ENCODE assay signal across 8 cellular contexts in the genomic region with DNA sequence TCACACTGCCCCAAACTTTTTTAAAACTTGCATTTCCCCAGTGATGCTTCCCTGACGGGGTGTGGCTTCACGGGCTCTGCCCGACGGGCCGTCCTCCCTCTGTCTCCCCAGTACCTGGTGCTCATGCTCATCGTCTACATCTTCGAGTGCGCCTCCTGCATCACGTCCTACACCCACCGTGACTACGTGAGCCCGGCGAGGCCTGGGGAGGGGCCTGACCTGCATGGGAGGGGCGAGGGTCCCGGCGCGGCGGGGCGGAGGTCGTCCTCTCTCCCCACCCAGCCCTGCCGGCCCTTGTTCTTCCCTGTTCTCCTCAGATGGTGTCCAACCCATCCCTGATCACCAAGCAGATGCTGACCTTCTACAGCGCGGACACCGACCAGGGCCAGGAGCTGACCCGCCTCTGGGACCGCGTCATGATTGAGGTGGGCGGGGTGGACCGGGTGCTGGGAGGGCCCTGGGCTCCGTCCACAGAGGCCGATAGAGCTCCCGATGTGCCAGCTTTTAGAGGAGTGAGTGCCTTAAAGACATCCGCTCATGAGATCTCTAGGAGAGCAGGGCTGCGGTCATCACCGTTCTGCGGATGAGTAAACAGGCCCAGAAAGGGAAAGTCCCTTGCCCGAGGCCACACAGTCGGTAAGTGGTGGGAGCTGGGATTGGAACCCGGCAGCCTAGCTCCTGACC. TPM values are rescaled to one million over a fixed set of nuclear protein-coding genes. Genes with fewer than 3 reads are reported as not detected.
DNase-seq lines count a peak whose midpoint lies in the region; ATAC-seq and TF ChIP-seq lines count a peak whose summit lies in the region.

No MANE protein-coding gene starts in this region.

- peaks cover 7% of the 10 kb centered on the region for H3K4me1 Mint-ChIP-seq in CD8-positive, alpha-beta T cell (ENCODE audit: low read depth)
- H3K4me1 Mint-ChIP-seq in activated CD8-positive, alpha-beta T cell treated with anti-CD3 and anti-CD28 coated beads, Interleukin-2, amount 10 ng/mL, durations not matched to agents 7 days and 5 days (ENCODE audit: low read depth), result peaks cover 7% of the 10 kb centered on the region
- no peaks in the 10 kb centered on the region for H3K4me1 Mint-ChIP-seq in nephron

- WGBS in aorta, 2 donors, result 6% methylated on average over 39 of the region's 39 CpGs

- H3K4me3 ChIP-seq in CD8-positive, alpha-beta T cell (ENCODE audit: low read depth, low read length), result peak overlapping the region; percentile 53
- H3K4me3 ChIP-seq in Jurkat, Clone E6-1 (ENCODE audit: low read length), result peak overlapping the region; percentile 23
- H3K4me3 ChIP-seq in epithelial cell of proximal tubule (ENCODE audit: low read depth, low read length) (peak overlapping the region; percentile 3), aorta (ENCODE audit: low read length in 2 of 2) (no peak overlapping the region)

- intact Hi-C loops in CD8-positive, alpha-beta T cell (cut with DNase I, micrococcal nuclease), result no loop called here
- intact Hi-C loops in aorta (cut with DNase I), result no loop called here

- no peaks in the 10 kb centered on the region for H3K36me3 Mint-ChIP-seq in CD8-positive, alpha-beta T cell
- H3K36me3 Mint-ChIP-seq in activated CD8-positive, alpha-beta T cell treated with anti-CD3 and anti-CD28 coated beads, Interleukin-2, amount 10 ng/mL, durations not matched to agents 7 days and 5 days (ENCODE audit: low read depth), result no peaks in the 10 kb centered on the region
- no peaks in the 10 kb centered on the region for H3K36me3 Mint-ChIP-seq in nephron (ENCODE audit: low read depth)

- POLR2A ChIA-PET in CD8-positive, alpha-beta T cell (lab: Charles Lee), result no interaction called here
- POLR2A ChIA-PET in activated CD8-positive, alpha-beta T cell treated with anti-CD3 and anti-CD28 coated beads, Interleukin-2, amount 10 ng/mL, durations not matched to agents 7 days and 5 days (lab: Charles Lee), result interaction anchor here (0.6 to 1.1 kb wide), 3 partner anchors 20 to 172 kb away, joined by 3 to 5 read pairs (median 5); a partner anchor contains a TSS

- H3K27ac ChIP-seq in CD8-positive, alpha-beta T cell (ENCODE audit: low read depth, low read length), result no peak overlapping the region
- no peak overlapping the region for H3K27ac ChIP-seq in aorta (ENCODE audit: low read depth in 1 of 2, low read length in 2 of 2)

- H3K27me3 ChIP-seq in CD8-positive, alpha-beta T cell (ENCODE audit: insufficient read depth, low read length), result no peaks in the 10 kb centered on the region
- no peaks in the 10 kb centered on the region for H3K27me3 ChIP-seq in aorta (ENCODE audit: control insufficient read depth in 1 of 2, insufficient read depth in 2 of 2, low read length in 1 of 2)

- H3K27ac Mint-ChIP-seq in CD8-positive, alpha-beta T cell, result no peak overlapping the region
- H3K27ac Mint-ChIP-seq in activated CD8-positive, alpha-beta T cell treated with anti-CD3 and anti-CD28 coated beads, Interleukin-2, amount 10 ng/mL, durations not matched to agents 7 days and 5 days, result peak overlapping the region; percentile 60
- no peak overlapping the region for H3K27ac Mint-ChIP-seq in nephron

- H3K9me3 Mint-ChIP-seq in CD8-positive, alpha-beta T cell, result no peaks in the 10 kb centered on the region
- H3K9me3 Mint-ChIP-seq in activated CD8-positive, alpha-beta T cell treated with anti-CD3 and anti-CD28 coated beads, Interleukin-2, amount 10 ng/mL, durations not matched to agents 7 days and 5 days (ENCODE audit: insufficient read depth), result no peaks in the 10 kb centered on the region
- no peaks in the 10 kb centered on the region for H3K9me3 Mint-ChIP-seq in nephron

- peaks cover 8% of the 10 kb centered on the region for H3K4me1 ChIP-seq in CD8-positive, alpha-beta T cell (ENCODE audit: insufficient read depth, low read length)
- no peaks in the 10 kb centered on the region for H3K4me1 ChIP-seq in aorta (ENCODE audit: control insufficient read depth in 1 of 2, insufficient read depth in 2 of 2, low read length in 2 of 2)

- peak in 6 of 7 experiments; percentile 4 to 58 (median 30) for DNase-seq in CD8-positive, alpha-beta T cell
- no peak for DNase-seq in Jurkat, Clone E6-1 (ENCODE audit: low read depth, low spot score)
- DNase-seq in activated CD8-positive, alpha-beta T cell treated with anti-CD3 and anti-CD28 coated beads, Interleukin-2, amount 10 ng/mL, durations not matched to agents 7 days and 5 days, result peak; percentile 66
- DNase-seq in epithelial cell of proximal tubule (ENCODE audit: low read depth), result peak; percentile 23
- DNase-seq in aorta, result peak; percentile 62 to 81
- no peak for DNase-seq in UCSD-AML1 (lab: John Stamatoyannopoulos, UW; ENCODE audit: unreplicated experiment)

- ATAC-seq in CD8-positive, alpha-beta T cell, result peak; percentile 77
- peak; percentile 83 for ATAC-seq in activated CD8-positive, alpha-beta T cell treated with anti-CD3 and anti-CD28 coated beads, Interleukin-2, amount 10 ng/mL, durations not matched to agents 7 days and 5 days
- no peak for ATAC-seq in aorta (ENCODE audit: low FRiP score)
- ATAC-seq in GM18909 (IDR thresholded peaks at IDR 0.05; ENCODE audit: poor library complexity, unreplicated experiment), result no peak

- no peak for TF ChIP-seq CTCF in CD8-positive, alpha-beta T cell (IDR thresholded peaks at IDR 0.05)
- no peak for TF ChIP-seq CTCF in epithelial cell of proximal tubule (conservative IDR thresholded peaks at IDR 0.05; ENCODE audit: low read depth, low read length)
- no peak for TF ChIP-seq CTCF in nephron (IDR thresholded peaks at IDR 0.05; ENCODE audit: unreplicated experiment in 3 of 3)

- H3K27me3 Mint-ChIP-seq in CD8-positive, alpha-beta T cell (ENCODE audit: low read depth), result peaks cover 36% of the 10 kb centered on the region
- H3K27me3 Mint-ChIP-seq in activated CD8-positive, alpha-beta T cell treated with anti-CD3 and anti-CD28 coated beads, Interleukin-2, amount 10 ng/mL, durations not matched to agents 7 days and 5 days (ENCODE audit: low read depth), result peaks cover 27% of the 10 kb centered on the region
- peaks cover 73% of the 10 kb centered on the region for H3K27me3 Mint-ChIP-seq in nephron (ENCODE audit: low read depth)

- no peaks in the 10 kb centered on the region for H3K36me3 ChIP-seq in CD8-positive, alpha-beta T cell (ENCODE audit: insufficient read depth, low read length)
- no peaks in the 10 kb centered on the region for H3K36me3 ChIP-seq in aorta (ENCODE audit: control insufficient read depth in 1 of 2, insufficient read depth in 2 of 2, low read length in 1 of 2)

- no peaks in the 10 kb centered on the region for H3K9me3 ChIP-seq in CD8-positive, alpha-beta T cell (ENCODE audit: low read length)
- no peaks in the 10 kb centered on the region for H3K9me3 ChIP-seq in aorta (ENCODE audit: control insufficient read depth, low read length)

- CTCF ChIA-PET in CD8-positive, alpha-beta T cell (lab: Charles Lee), result interaction anchor here (1.3 kb wide), 1 partner anchor 27 kb away, joined by 3 read pairs; no protein-coding TSS in a partner anchor
- CTCF ChIA-PET in activated CD8-positive, alpha-beta T cell treated with anti-CD3 and anti-CD28 coated beads, Interleukin-2, amount 10 ng/mL, durations not matched to agents 7 days and 5 days (lab: Charles Lee), result interaction anchor here (0.9 to 1.3 kb wide), 4 partner anchors 19 to 125 kb away, joined by 3 to 7 read pairs (median 6); a partner anchor contains a TSS

- peak overlapping the region; percentile 77 for H3K4me3 Mint-ChIP-seq in CD8-positive, alpha-beta T cell
- H3K4me3 Mint-ChIP-seq in activated CD8-positive, alpha-beta T cell treated with anti-CD3 and anti-CD28 coated beads, Interleukin-2, amount 10 ng/mL, durations not matched to agents 7 days and 5 days, result peak overlapping the region; percentile 73
- H3K4me3 Mint-ChIP-seq in nephron, result peak overlapping the region; percentile 35 to 64 (median 54)

RNA-seq across cellular contexts. Expression of a gene that starts 6.9 kb away (rescaled TPM):
- total RNA-seq in CD8-positive, alpha-beta T cell, result not detected
- not detected for polyA plus RNA-seq in Jurkat, Clone E6-1 (2012; ENCODE audit: insufficient read depth, insufficient read length)
- under 1 TPM; 0.63 to 0.82 TPM for total RNA-seq in activated CD8-positive, alpha-beta T cell treated with anti-CD3 and anti-CD28 coated beads, Interleukin-2, amount 10 ng/mL, durations not matched to agents 7 days and 5 days
- total RNA-seq in epithelial cell of proximal tubule (not detected in 2 replicates), aorta (not detected)
- 1 to 10 TPM in 1 of 2 donors, under 1 TPM in 1; 0.54 to 1.5 TPM for polyA plus RNA-seq in aorta

RNA-seq across cellular contexts. Expression of a gene that starts 25.1 kb away (rescaled TPM):
- total RNA-seq in CD8-positive, alpha-beta T cell, result 100 to 1,000 TPM; 152 to 171 TPM
- polyA plus RNA-seq in Jurkat, Clone E6-1 (2012; ENCODE audit: insufficient read depth, insufficient read length), result 626 TPM
- 100 to 1,000 TPM; 471 to 518 TPM for total RNA-seq in activated CD8-positive, alpha-beta T cell treated with anti-CD3 and anti-CD28 coated beads, Interleukin-2, amount 10 ng/mL, durations not matched to agents 7 days and 5 days
- total RNA-seq in epithelial cell of proximal tubule (496 and 575 TPM in 2 replicates), aorta (100 to 1,000 TPM; 196 to 216 TPM)
- 100 to 1,000 TPM; 502 to 730 TPM for polyA plus RNA-seq in aorta

RNA-seq across cellular contexts. Expression of a gene that starts 31.1 kb away (rescaled TPM):
- 1 to 10 TPM; 4.3 to 7.3 TPM for total RNA-seq in CD8-positive, alpha-beta T cell
- not detected for polyA plus RNA-seq in Jurkat, Clone E6-1 (2012; ENCODE audit: insufficient read depth, insufficient read length)
- total RNA-seq in activated CD8-positive, alpha-beta T cell treated with anti-CD3 and anti-CD28 coated beads, Interleukin-2, amount 10 ng/mL, durations not matched to agents 7 days and 5 days, result 10 to 100 TPM; 37.4 to 41.4 TPM
- total RNA-seq in epithelial cell of proximal tubule (not detected in 2 replicates), aorta (under 1 TPM in 1 of 2 donors, not detected in 1; 0.19 TPM)
- not detected for polyA plus RNA-seq in aorta

RNA-seq across cellular contexts. Expression of a gene that starts 31.7 kb away (rescaled TPM):
- 1 to 10 TPM in 1 of 2 experiments, not detected in 1; 1.1 TPM for total RNA-seq in CD8-positive, alpha-beta T cell
- polyA plus RNA-seq in Jurkat, Clone E6-1 (2012; ENCODE audit: insufficient read depth, insufficient read length), result 1.4 TPM
- 1 to 10 TPM in 1 of 2 experiments, under 1 TPM in 1; 0.68 to 1.6 TPM for total RNA-seq in activated CD8-positive, alpha-beta T cell treated with anti-CD3 and anti-CD28 coated beads, Interleukin-2, amount 10 ng/mL, durations not matched to agents 7 days and 5 days
- total RNA-seq in epithelial cell of proximal tubule, result 0.35 TPM in 1 of 2 replicates, not detected in the other
- total RNA-seq in aorta, result 1 to 10 TPM in 1 of 2 donors, under 1 TPM in 1; 0.62 to 1.2 TPM
- 1 to 10 TPM in 1 of 2 donors, under 1 TPM in 1; 0.46 to 1.9 TPM for polyA plus RNA-seq in aorta

RNA-seq across cellular contexts. Expression of a gene that starts 44.4 kb away (rescaled TPM):
- 10 to 100 TPM; 49.9 to 51.3 TPM for total RNA-seq in CD8-positive, alpha-beta T cell
- 114 TPM for polyA plus RNA-seq in Jurkat, Clone E6-1 (2012; ENCODE audit: insufficient read depth, insufficient read length)
- total RNA-seq in activated CD8-positive, alpha-beta T cell treated with anti-CD3 and anti-CD28 coated beads, Interleukin-2, amount 10 ng/mL, durations not matched to agents 7 days and 5 days, result 100 to 1,000 TPM; 118 to 119 TPM
- 114 and 116 TPM in 2 replicates for total RNA-seq in epithelial cell of proximal tubule
- total RNA-seq in aorta, result 10 to 100 TPM; 53.7 to 62.0 TPM
- polyA plus RNA-seq in aorta, result 10 to 100 TPM; 41.8 to 66.8 TPM

Comparison
In these comparisons a context has a peak if more than half of its experiments do, and no peak if none do; other contexts are left out.
1. ATAC-seq: peak in CD8-positive, alpha-beta T cell (single experiment) and activated CD8-positive, alpha-beta T cell treated with anti-CD3 and anti-CD28 coated beads, Interleukin-2, amount 10 ng/mL, durations not matched to agents 7 days and 5 days (single experiment); none in aorta (single experiment) and GM18909 (single experiment).
2. DNase-seq: peak in CD8-positive, alpha-beta T cell (6 of 7), activated CD8-positive, alpha-beta T cell treated with anti-CD3 and anti-CD28 coated beads, Interleukin-2, amount 10 ng/mL, durations not matched to agents 7 days and 5 days (single experiment), epithelial cell of proximal tubule (single experiment) and aorta (2 of 2); none in Jurkat, Clone E6-1 (single experiment) and UCSD-AML1 (single experiment).
3. H3K4me3 ChIP-seq: peak in CD8-positive, alpha-beta T cell (single experiment), Jurkat, Clone E6-1 (single experiment) and epithelial cell of proximal tubule (single experiment); none in aorta (0 of 2).
4. RNA of a gene that starts 31.1 kb away (total RNA-seq): 37.4 to 41.4 TPM in activated CD8-positive, alpha-beta T cell treated with anti-CD3 and anti-CD28 coated beads, Interleukin-2, amount 10 ng/mL, durations not matched to agents 7 days and 5 days; 4.3 to 7.3 TPM in CD8-positive, alpha-beta T cell, 0.19 TPM in aorta and not detected in epithelial cell of proximal tubule; every median in the first group is over 4 times any median in the second.
5. Peak in every context shown above with its lines, with median percentiles within 50 percentile points of each other: H3K4me3 Mint-ChIP-seq.